ENCODE assay signal across 23 cellular contexts in genomic region chr4:100722133-100722532, GRCh38.
"Had no signal": no experiment of that assay in that cellular context is flagged by ENCODE, and none has a peak within 500 bp of the region (broad histone marks: within the 10 kb centered on the region; RNA-seq: fewer than 3 reads in every experiment).

No MANE protein-coding gene starts in this region.

- H3K36me3 ChIP-seq: neural progenitor cell, ovary, right lobe of liver, sigmoid colon, stomach, thoracic aorta, thyroid gland, tibial nerve, upper lobe of left lung, vagina had no signal

- H3K27me3 ChIP-seq: neural progenitor cell, ovary, right lobe of liver, sigmoid colon, stomach, thyroid gland, tibial nerve, upper lobe of left lung, vagina had no signal

- H3K4me1 ChIP-seq: neural progenitor cell, parathyroid adenoma, psoas muscle, right lobe of liver, sigmoid colon, stomach, thyroid gland, upper lobe of left lung, vagina had no signal

- H3K9me3 ChIP-seq: ovary, psoas muscle, right lobe of liver, sigmoid colon, thoracic aorta, thyroid gland, vagina had no signal

- H2AFZ ChIP-seq: neural progenitor cell, parathyroid adenoma had no signal

- DNase-seq: occipital lobe; ovary; posterior cingulate gyrus; psoas muscle; right cardiac atrium; right lobe of liver; sigmoid colon; small intestine; stimulated activated CD4-positive, alpha-beta T cell treated with anti-CD3 and anti-CD28 coated beads, Interleukin-15, amount 100 ng/mL, for 24 hours; stimulated activated CD4-positive, alpha-beta T cell treated with anti-CD3 and anti-CD28 coated beads, Interleukin-2, amount 100 ng/mL, for 24 hours; stimulated activated CD4-positive, alpha-beta T cell treated with anti-CD3 and anti-CD28 coated beads, Interleukin-2, amount 100 ng/mL, for 48 hours; stimulated activated CD4-positive, alpha-beta T cell treated with anti-CD3 and anti-CD28 coated beads, Interleukin-4, amount 100 ng/mL, for 24 hours; stimulated activated naive B cell treated with anti-CD40 and anti-IgM and Interleukin-4, amounts not matched to agents 10 μg/mL and 1 μg/mL and 100 μg/mL, for 72 hours; stimulated activated naive CD4-positive, alpha-beta T cell treated with Interleukin-2 at 50 U/mL for 16 hours; stomach; thyroid gland; trophoblast cell; upper lobe of left lung had no signal

- H3K4me3 ChIP-seq: neural progenitor cell, ovary, psoas muscle, right lobe of liver, sigmoid colon, stomach, thoracic aorta, thyroid gland, tibial nerve, upper lobe of left lung, vagina had no signal

- H3K27ac ChIP-seq: neural progenitor cell, ovary, parathyroid adenoma, psoas muscle, right lobe of liver, sigmoid colon, stomach, thoracic aorta, thyroid gland, tibial nerve, upper lobe of left lung, vagina had no signal

- ATAC-seq: psoas muscle; right cardiac atrium; right lobe of liver; stimulated activated naive B cell treated with anti-CD40 and anti-IgM and Interleukin-4, amounts not matched to agents 10 μg/mL and 1 μg/mL and 100 μg/mL, for 72 hours had no signal

- H3K79me2 ChIP-seq: parathyroid adenoma had no signal
